8 cellular contexts compared by ENCODE assay signal in the genomic region with DNA sequence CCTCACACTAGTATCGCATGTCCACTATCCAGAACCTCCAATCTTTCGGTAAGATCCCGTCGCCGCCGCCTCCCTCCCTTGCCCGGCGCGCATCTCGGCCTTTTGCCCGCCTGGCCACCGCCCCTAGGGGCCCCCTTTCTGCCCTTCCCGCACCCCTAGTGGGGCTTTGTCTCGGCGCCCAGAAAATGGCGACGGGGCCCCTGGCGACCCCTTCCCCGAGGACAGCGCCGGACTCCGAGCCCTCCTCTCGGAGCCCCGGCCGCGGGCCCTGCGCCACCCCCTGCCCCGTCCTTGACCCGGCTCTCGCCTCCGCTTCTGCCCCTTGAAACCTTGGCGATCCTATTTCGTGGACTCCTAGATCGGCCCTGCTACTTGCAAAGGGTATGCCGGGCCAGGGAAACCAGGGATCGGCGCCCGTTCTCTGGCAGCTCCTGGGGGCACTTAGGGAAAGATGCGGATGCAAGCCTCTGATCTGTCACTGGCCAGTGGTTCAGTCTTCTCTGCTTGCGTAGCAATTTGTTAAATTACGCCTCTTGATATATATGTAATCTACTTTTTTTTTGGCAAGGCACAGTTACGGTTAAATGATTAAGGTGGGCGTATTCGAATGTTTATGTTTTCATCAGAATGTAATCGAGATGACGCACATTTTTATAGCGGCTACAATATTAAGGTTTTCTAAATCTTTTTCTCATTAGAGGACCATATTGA. TPM values are rescaled to one million over a fixed set of nuclear protein-coding genes. Genes with fewer than 3 reads are reported as not detected.
DNase-seq lines count a peak whose midpoint lies in the region; ATAC-seq and TF ChIP-seq lines count a peak whose summit lies in the region.

No MANE protein-coding gene starts in this region.

- H3K36me3 ChIP-seq in CD4-positive, CD25-positive, alpha-beta regulatory T cell (ENCODE audit: control insufficient read depth, insufficient read depth, low read length), result peaks cover 31% of the 10 kb centered on the region
- H3K36me3 ChIP-seq in colonic mucosa, result no peaks in the 10 kb centered on the region

- H3K4me1 ChIP-seq in CD4-positive, CD25-positive, alpha-beta regulatory T cell (ENCODE audit: control insufficient read depth, insufficient read depth, low read length, poor library complexity, severe bottlenecking), result peaks cover 32% of the 10 kb centered on the region
- peaks cover 9% of the 10 kb centered on the region for H3K4me1 ChIP-seq in colonic mucosa

- intact Hi-C loops in colonic mucosa (cut with DNase I), result no loop called here

- H3K27ac Mint-ChIP-seq in CD4-positive, CD25-positive, alpha-beta regulatory T cell, result peak overlapping the region; percentile 99 to 100 (median 100)

- peak overlapping the region; percentile 99 to 100 (median 100) for H3K4me3 Mint-ChIP-seq in CD4-positive, CD25-positive, alpha-beta regulatory T cell

- no peak for TF ChIP-seq CTCF in colonic mucosa (IDR thresholded peaks at IDR 0.05)

- H3K9me3 Mint-ChIP-seq in CD4-positive, CD25-positive, alpha-beta regulatory T cell, result no peaks in the 10 kb centered on the region

- H3K4me3 ChIP-seq in CD4-positive, CD25-positive, alpha-beta regulatory T cell (ENCODE audit: low read depth, low read length), result peak overlapping the region; percentile 93
- H3K4me3 ChIP-seq in colonic mucosa, result peak overlapping the region; percentile 98

- peaks cover 24 to 48% (median 41%) of the 10 kb centered on the region in 4 donors for H3K4me1 Mint-ChIP-seq in CD4-positive, CD25-positive, alpha-beta regulatory T cell

- H3K36me3 Mint-ChIP-seq in CD4-positive, CD25-positive, alpha-beta regulatory T cell, result peaks cover 16% of the 10 kb centered on the region

- H3K27me3 ChIP-seq in CD4-positive, CD25-positive, alpha-beta regulatory T cell (ENCODE audit: control insufficient read depth, insufficient read depth, low read length), result no peaks in the 10 kb centered on the region
- no peaks in the 10 kb centered on the region for H3K27me3 ChIP-seq in colonic mucosa

- peak overlapping the region; percentile 97 for H3K27ac ChIP-seq in CD4-positive, CD25-positive, alpha-beta regulatory T cell (ENCODE audit: insufficient read depth, low read length, poor library complexity, severe bottlenecking)
- H3K27ac ChIP-seq in colonic mucosa, result peak overlapping the region; percentile 96

- ATAC-seq in CD4-positive, CD25-positive, alpha-beta regulatory T cell (ENCODE audit: low read depth in 2 of 2), result no peak
- peak; percentile 16 for ATAC-seq in HG03342 (IDR thresholded peaks at IDR 0.05; ENCODE audit: unreplicated experiment)

- DNase-seq in CD4-positive, CD25-positive, alpha-beta regulatory T cell, result peak; percentile 15 to 46 (median 44)
- peak; percentile 19 for DNase-seq in GM19240 (ENCODE audit: insufficient read length, low spot score)
- DNase-seq in T-helper 1 cell, result peak in 3 of 5 donors; percentile 10 to 25 (median 19)
- DNase-seq in colonic mucosa, result peak; percentile 59
- DNase-seq in left kidney (ENCODE audit: low read depth, low spot score), result peak; percentile 75
- DNase-seq in stimulated activated CD8-positive, alpha-beta memory T cell treated with anti-CD3 and anti-CD28 coated beads, Interleukin-15, amount 100 ng/mL, for 1 hour (ENCODE audit: low read depth), result peak; percentile 11
- no peak for DNase-seq in NCI-H524 treated with DMSO at 0.1 percent for 48 hours (lab: John Stamatoyannopoulos, UW)

- peak overlapping the region; percentile 69 to 92 for H3K9ac ChIP-seq in colonic mucosa (ENCODE audit: low read depth in 2 of 2, low read length in 2 of 2)

- peaks cover 4% of the 10 kb centered on the region for H3K27me3 Mint-ChIP-seq in CD4-positive, CD25-positive, alpha-beta regulatory T cell

- H3K9me3 ChIP-seq in CD4-positive, CD25-positive, alpha-beta regulatory T cell (ENCODE audit: control insufficient read depth in 2 of 2, low read length in 2 of 2), result no peaks in the 10 kb centered on the region
- no peaks in the 10 kb centered on the region for H3K9me3 ChIP-seq in colonic mucosa

RNA-seq across cellular contexts. Expression of a gene that starts 0.6 kb away (rescaled TPM):
- total RNA-seq in CD4-positive, CD25-positive, alpha-beta regulatory T cell, result 76.4 TPM
- polyA plus RNA-seq in CD4-positive, CD25-positive, alpha-beta regulatory T cell, result 10 to 100 TPM; 42.3 to 73.6 (median 60.4) TPM
- 10 to 100 TPM; 32.0 to 52.4 TPM for total RNA-seq in colonic mucosa
